In genomic region chr2:19351499-19351898, GRCh38 we compare ENCODE assay signal across 14 cellular contexts. TPM values are rescaled to one million over a fixed set of nuclear protein-coding genes. Genes with fewer than 3 reads are reported as not detected.
A peak's percentile ranks its signal among the peaks of the same experiment; 100 is the strongest.
DNase-seq lines count a peak whose midpoint lies in the region; ATAC-seq lines count a peak whose summit lies in the region.
"Had no signal": no experiment of that assay in that cellular context is flagged by ENCODE, and none has a peak within 500 bp of the region (broad histone marks: within the 10 kb centered on the region; RNA-seq: fewer than 3 reads in every experiment).

No MANE protein-coding gene starts in this region.

- H3K4me1 ChIP-seq in iPS-20b (ENCODE audit: insufficient read depth, low read length), result peaks cover 2% of the 10 kb centered on the region

- H3K27ac ChIP-seq in iPS-20b (ENCODE audit: low read length), result no peak overlapping the region

- H3K36me3 ChIP-seq in iPS-20b (ENCODE audit: insufficient read depth, low read depth, low read length), result no peaks in the 10 kb centered on the region

- no peak overlapping the region for H3K4me3 Mint-ChIP-seq in activated CD4-positive, alpha-beta T cell treated with anti-CD3 and anti-CD28 coated beads for 36 hours
- H3K4me3 Mint-ChIP-seq in activated CD4-positive, alpha-beta T cell treated with anti-CD3 and anti-CD28 coated beads, Interleukin-2, amount 10 ng/mL, durations not matched to agents 7 days and 5 days, result no peak overlapping the region
- peak overlapping the region; percentile 35 for H3K4me3 Mint-ChIP-seq in activated T-helper 17 cell treated with anti-CD3 and anti-CD28 coated beads, Interleukin-2, amount 50 U/mL, for 72 hours
- peak overlapping the region; percentile 91 for H3K4me3 Mint-ChIP-seq in stimulated activated effector memory CD8-positive, alpha-beta T cell treated with anti-CD3 and anti-CD28 coated beads, Interleukin-12 subunit alpha, Interleukin-12 subunit beta, amount 100 ng/mL, for 72 hours

- no peak overlapping the region for H3K27ac Mint-ChIP-seq in activated CD4-positive, alpha-beta T cell treated with anti-CD3 and anti-CD28 coated beads for 36 hours
- no peak overlapping the region for H3K27ac Mint-ChIP-seq in activated CD4-positive, alpha-beta T cell treated with anti-CD3 and anti-CD28 coated beads, Interleukin-2, amount 10 ng/mL, durations not matched to agents 7 days and 5 days
- H3K27ac Mint-ChIP-seq in activated T-helper 17 cell treated with anti-CD3 and anti-CD28 coated beads, Interleukin-2, amount 50 U/mL, for 72 hours, result no peak overlapping the region
- H3K27ac Mint-ChIP-seq in stimulated activated effector memory CD8-positive, alpha-beta T cell treated with anti-CD3 and anti-CD28 coated beads, Interleukin-12 subunit alpha, Interleukin-12 subunit beta, amount 100 ng/mL, for 72 hours, result no peak overlapping the region

- DNase-seq in activated CD4-positive, alpha-beta T cell treated with anti-CD3 and anti-CD28 coated beads for 36 hours, result peak; percentile 12
- no peak for DNase-seq in activated CD4-positive, alpha-beta T cell treated with anti-CD3 and anti-CD28 coated beads, Interleukin-2, amount 10 ng/mL, durations not matched to agents 7 days and 5 days
- no peak for DNase-seq in stimulated activated effector memory CD8-positive, alpha-beta T cell treated with anti-CD3 and anti-CD28 coated beads, Interleukin-12 subunit alpha, Interleukin-12 subunit beta, amount 100 ng/mL, for 72 hours (ENCODE audit: low spot score in 2 of 2)
- DNase-seq in stimulated activated naive CD4-positive, alpha-beta T cell treated with Interleukin-2 at 50 U/mL for 16 hours (lab: John Stamatoyannopoulos, UW), result no peak
- DNase-seq in NCI-H2196 treated with DMSO at 0.1 percent for 48 hours (lab: John Stamatoyannopoulos, UW; ENCODE audit: unreplicated experiment), result no peak
- DNase-seq in UCSD-AML1 (lab: John Stamatoyannopoulos, UW; ENCODE audit: unreplicated experiment), result no peak
- DNase-seq: activated naive CD4-positive, alpha-beta T cell treated with anti-CD3 and anti-CD28 coated beads, Interleukin-2, amount 50 U/mL, for 16 hours; islet precursor cell; NCI-H1417 treated with DMSO at 0.1 percent for 48 hours; T-helper 9 cell had no signal

- ATAC-seq in activated CD4-positive, alpha-beta T cell treated with anti-CD3 and anti-CD28 coated beads for 36 hours, result no peak
- no peak for ATAC-seq in activated T-helper 17 cell treated with anti-CD3 and anti-CD28 coated beads, Interleukin-2, amount 50 U/mL, for 72 hours (replicated peaks)
- ATAC-seq in stimulated activated effector memory CD8-positive, alpha-beta T cell treated with anti-CD3 and anti-CD28 coated beads, Interleukin-12 subunit alpha, Interleukin-12 subunit beta, amount 100 ng/mL, for 72 hours, result no peak
- ATAC-seq: Panc1 had no signal

- POLR2A ChIA-PET in activated CD4-positive, alpha-beta T cell treated with anti-CD3 and anti-CD28 coated beads for 36 hours (lab: Charles Lee), result no interaction called here
- POLR2A ChIA-PET in activated CD4-positive, alpha-beta T cell treated with anti-CD3 and anti-CD28 coated beads, Interleukin-2, amount 10 ng/mL, durations not matched to agents 7 days and 5 days (lab: Charles Lee), result no interaction called here

- H3K36me3 Mint-ChIP-seq in activated CD4-positive, alpha-beta T cell treated with anti-CD3 and anti-CD28 coated beads for 36 hours (ENCODE audit: low read depth), result peaks cover 3% of the 10 kb centered on the region
- H3K36me3 Mint-ChIP-seq in activated CD4-positive, alpha-beta T cell treated with anti-CD3 and anti-CD28 coated beads, Interleukin-2, amount 10 ng/mL, durations not matched to agents 7 days and 5 days (ENCODE audit: low read depth), result peaks cover 7% of the 10 kb centered on the region
- H3K36me3 Mint-ChIP-seq in activated T-helper 17 cell treated with anti-CD3 and anti-CD28 coated beads, Interleukin-2, amount 50 U/mL, for 72 hours (ENCODE audit: low read depth), result peaks cover 15% of the 10 kb centered on the region
- H3K36me3 Mint-ChIP-seq in stimulated activated effector memory CD8-positive, alpha-beta T cell treated with anti-CD3 and anti-CD28 coated beads, Interleukin-12 subunit alpha, Interleukin-12 subunit beta, amount 100 ng/mL, for 72 hours, result peaks cover 31% of the 10 kb centered on the region

- H3K4me1 Mint-ChIP-seq in activated CD4-positive, alpha-beta T cell treated with anti-CD3 and anti-CD28 coated beads for 36 hours, result peaks cover 28% of the 10 kb centered on the region
- H3K4me1 Mint-ChIP-seq in activated CD4-positive, alpha-beta T cell treated with anti-CD3 and anti-CD28 coated beads, Interleukin-2, amount 10 ng/mL, durations not matched to agents 7 days and 5 days, result peaks cover 32% of the 10 kb centered on the region
- peaks cover 10% of the 10 kb centered on the region for H3K4me1 Mint-ChIP-seq in activated T-helper 17 cell treated with anti-CD3 and anti-CD28 coated beads, Interleukin-2, amount 50 U/mL, for 72 hours
- peaks cover 51% of the 10 kb centered on the region for H3K4me1 Mint-ChIP-seq in stimulated activated effector memory CD8-positive, alpha-beta T cell treated with anti-CD3 and anti-CD28 coated beads, Interleukin-12 subunit alpha, Interleukin-12 subunit beta, amount 100 ng/mL, for 72 hours

- H3K9me3 Mint-ChIP-seq in activated CD4-positive, alpha-beta T cell treated with anti-CD3 and anti-CD28 coated beads for 36 hours (ENCODE audit: low read depth), result no peaks in the 10 kb centered on the region
- no peaks in the 10 kb centered on the region for H3K9me3 Mint-ChIP-seq in activated CD4-positive, alpha-beta T cell treated with anti-CD3 and anti-CD28 coated beads, Interleukin-2, amount 10 ng/mL, durations not matched to agents 7 days and 5 days
- no peaks in the 10 kb centered on the region for H3K9me3 Mint-ChIP-seq in activated T-helper 17 cell treated with anti-CD3 and anti-CD28 coated beads, Interleukin-2, amount 50 U/mL, for 72 hours
- no peaks in the 10 kb centered on the region for H3K9me3 Mint-ChIP-seq in stimulated activated effector memory CD8-positive, alpha-beta T cell treated with anti-CD3 and anti-CD28 coated beads, Interleukin-12 subunit alpha, Interleukin-12 subunit beta, amount 100 ng/mL, for 72 hours

- peak overlapping the region; percentile 58; the same call in 1 of the 2 replicates for H3K4me3 ChIP-seq in iPS-20b (ENCODE audit: low read length)

- H3K27me3 ChIP-seq in iPS-20b (ENCODE audit: insufficient read depth, low read length), result peaks cover 90% of the 10 kb centered on the region

- H3K27me3 Mint-ChIP-seq in activated CD4-positive, alpha-beta T cell treated with anti-CD3 and anti-CD28 coated beads for 36 hours, result peaks cover 60% of the 10 kb centered on the region
- H3K27me3 Mint-ChIP-seq in activated CD4-positive, alpha-beta T cell treated with anti-CD3 and anti-CD28 coated beads, Interleukin-2, amount 10 ng/mL, durations not matched to agents 7 days and 5 days, result peaks cover 69% of the 10 kb centered on the region
- peaks cover 52% of the 10 kb centered on the region for H3K27me3 Mint-ChIP-seq in activated T-helper 17 cell treated with anti-CD3 and anti-CD28 coated beads, Interleukin-2, amount 50 U/mL, for 72 hours

- CTCF ChIA-PET in activated CD4-positive, alpha-beta T cell treated with anti-CD3 and anti-CD28 coated beads for 36 hours (lab: Charles Lee), result interaction anchor here (0.7 to 5.2 kb wide), 4 partner anchors 8 to 816 kb away, joined by 3 to 34 read pairs (median 4); partner anchors contain the start of gene OSR1
- CTCF ChIA-PET in activated CD4-positive, alpha-beta T cell treated with anti-CD3 and anti-CD28 coated beads, Interleukin-2, amount 10 ng/mL, durations not matched to agents 7 days and 5 days (lab: Charles Lee), result interaction anchor here (1.3 kb wide), 2 partner anchors 9 to 10 kb away, joined by 4 to 5 read pairs; no protein-coding TSS in a partner anchor

- intact Hi-C loops in activated CD4-positive, alpha-beta T cell treated with anti-CD3 and anti-CD28 coated beads for 36 hours (cut with DNase I, micrococcal nuclease), result loop anchor here in 1 of 2 experiments (5.0 kb wide), 2 partner anchors 1106 to 1316 kb away; partner anchors contain the start of gene GDF7

- no peak overlapping the region for H3K9ac ChIP-seq in iPS-20b (ENCODE audit: low read depth, low read length)

- peaks cover 7% of the 10 kb centered on the region; the same call in 1 of the 2 replicates for H3K9me3 ChIP-seq in iPS-20b (ENCODE audit: insufficient read depth, low read depth, low read length)

RNA-seq across cellular contexts. Expression of gene OSR1, which starts 6.9 kb away (rescaled TPM):
- total RNA-seq in activated CD4-positive, alpha-beta T cell treated with anti-CD3 and anti-CD28 coated beads for 36 hours, result not detected
- not detected for total RNA-seq in activated CD4-positive, alpha-beta T cell treated with anti-CD3 and anti-CD28 coated beads, Interleukin-2, amount 10 ng/mL, durations not matched to agents 7 days and 5 days
- not detected for total RNA-seq in activated T-helper 17 cell treated with anti-CD3 and anti-CD28 coated beads, Interleukin-2, amount 50 U/mL, for 72 hours
- total RNA-seq: activated CD8-positive, alpha-beta memory T cell treated with anti-CD3 and anti-CD28 coated beads for 36 hours had no signal

Comparison
In these comparisons a context has a peak if more than half of its experiments do, and no peak if none do; other contexts are left out.
1. H3K4me3 Mint-ChIP-seq: peak in activated T-helper 17 cell treated with anti-CD3 and anti-CD28 coated beads, Interleukin-2, amount 50 U/mL, for 72 hours (single experiment) and stimulated activated effector memory CD8-positive, alpha-beta T cell treated with anti-CD3 and anti-CD28 coated beads, Interleukin-12 subunit alpha, Interleukin-12 subunit beta, amount 100 ng/mL, for 72 hours (single experiment); none in activated CD4-positive, alpha-beta T cell treated with anti-CD3 and anti-CD28 coated beads for 36 hours (single experiment) and activated CD4-positive, alpha-beta T cell treated with anti-CD3 and anti-CD28 coated beads, Interleukin-2, amount 10 ng/mL, durations not matched to agents 7 days and 5 days (single experiment).